In genomic region chr15:25947336-25948080, GRCh38 we compare ENCODE assay signal across 9 cellular contexts.
DNase-seq lines count a peak whose midpoint lies in the region; ATAC-seq lines count a peak whose summit lies in the region.
"Had no signal": no experiment of that assay in that cellular context is flagged by ENCODE, and none has a peak within 500 bp of the region (broad histone marks: within the 10 kb centered on the region; RNA-seq: fewer than 3 reads in every experiment).

No MANE protein-coding gene starts in this region.

- H3K27ac Mint-ChIP-seq in stimulated activated naive CD8-positive, alpha-beta T cell treated with anti-CD3 and anti-CD28 coated beads, Interleukin-15, amount 100 ng/mL, for 72 hours, result no peak overlapping the region

- intact Hi-C loops in Right ventricle myocardium superior (cut with DNase I), result no loop called here

- DNase-seq in stimulated activated naive CD8-positive, alpha-beta T cell treated with anti-CD3 and anti-CD28 coated beads, Interleukin-15, Interleukin-2, amounts not matched to agents 100 U/mL and 50 U/mL, for 24 hours, result peak; percentile 10
- no peak for DNase-seq in stimulated activated naive CD8-positive, alpha-beta T cell treated with anti-CD3 and anti-CD28 coated beads, Interleukin-15, amount 100 ng/mL, for 72 hours
- DNase-seq in NCI-H69 (lab: John Stamatoyannopoulos, UW) (peak; percentile 40), glomerular visceral epithelial cell (ENCODE audit: extremely low spot score) (peak; percentile 20), Right ventricle myocardium superior (no peak), activated gamma-delta T cell treated with Interleukin-2 at 50 U/mL for 16 hours (no peak)
- DNase-seq: effector CD4-positive, alpha-beta T cell had no signal

- H3K4me1 Mint-ChIP-seq in stimulated activated naive CD8-positive, alpha-beta T cell treated with anti-CD3 and anti-CD28 coated beads, Interleukin-15, amount 100 ng/mL, for 72 hours, result no peaks in the 10 kb centered on the region

- no peak for ATAC-seq in stimulated activated naive CD8-positive, alpha-beta T cell treated with anti-CD3 and anti-CD28 coated beads, Interleukin-15, Interleukin-2, amounts not matched to agents 100 U/mL and 50 U/mL, for 24 hours
- no peak for ATAC-seq in stimulated activated naive CD8-positive, alpha-beta T cell treated with anti-CD3 and anti-CD28 coated beads, Interleukin-15, amount 100 ng/mL, for 72 hours
- ATAC-seq in HG02884 (IDR thresholded peaks at IDR 0.05; ENCODE audit: unreplicated experiment), result no peak
- no peak for ATAC-seq in HG02981 (IDR thresholded peaks at IDR 0.05; ENCODE audit: unreplicated experiment)
- no peak for ATAC-seq in Right ventricle myocardium superior (ENCODE audit: poor library complexity)

- H3K9me3 Mint-ChIP-seq in stimulated activated naive CD8-positive, alpha-beta T cell treated with anti-CD3 and anti-CD28 coated beads, Interleukin-15, amount 100 ng/mL, for 72 hours, result no peaks in the 10 kb centered on the region

- no peak overlapping the region for H3K4me3 Mint-ChIP-seq in stimulated activated naive CD8-positive, alpha-beta T cell treated with anti-CD3 and anti-CD28 coated beads, Interleukin-15, amount 100 ng/mL, for 72 hours

- no peaks in the 10 kb centered on the region for H3K27me3 Mint-ChIP-seq in stimulated activated naive CD8-positive, alpha-beta T cell treated with anti-CD3 and anti-CD28 coated beads, Interleukin-15, amount 100 ng/mL, for 72 hours

Comparison
In these comparisons a context has a peak if more than half of its experiments do, and no peak if none do; other contexts are left out.
1. DNase-seq: peak in stimulated activated naive CD8-positive, alpha-beta T cell treated with anti-CD3 and anti-CD28 coated beads, Interleukin-15, Interleukin-2, amounts not matched to agents 100 U/mL and 50 U/mL, for 24 hours (single experiment), NCI-H69 (single experiment) and glomerular visceral epithelial cell (single experiment); none in stimulated activated naive CD8-positive, alpha-beta T cell treated with anti-CD3 and anti-CD28 coated beads, Interleukin-15, amount 100 ng/mL, for 72 hours (0 of 2), Right ventricle myocardium superior (single experiment) and activated gamma-delta T cell treated with Interleukin-2 at 50 U/mL for 16 hours (single experiment).